ENCODE assay signal across 22 cellular contexts in the genomic region with DNA sequence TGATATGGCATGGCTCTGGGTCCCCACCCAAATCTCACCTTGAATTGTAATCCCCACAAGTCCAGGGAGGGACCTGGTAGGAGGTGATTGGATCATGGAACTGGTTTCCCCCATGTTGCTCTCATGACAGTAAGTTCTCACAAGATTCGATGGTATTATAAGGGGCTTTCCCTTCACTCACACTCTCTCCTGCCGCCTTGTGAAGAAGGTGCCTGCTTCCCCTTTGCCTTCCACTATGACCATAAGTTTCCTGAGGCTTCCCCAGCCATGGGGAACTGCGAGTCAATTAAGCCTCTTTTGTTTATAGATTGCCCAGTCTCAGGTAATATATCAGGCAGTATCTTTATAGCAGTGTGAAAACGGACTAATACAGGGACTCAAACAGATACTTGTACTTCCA.
"Had no signal": no experiment of that assay in that cellular context is flagged by ENCODE, and none has a peak within 500 bp of the region (broad histone marks: within the 10 kb centered on the region; RNA-seq: fewer than 3 reads in every experiment).

No MANE protein-coding gene starts in this region.

- H3K27ac Mint-ChIP-seq: activated B cell treated with CpG ODN at 0.5 μM for 24 hours; activated CD4-positive, alpha-beta T cell treated with anti-CD3 and anti-CD28 coated beads for 36 hours; activated naive CD4-positive, alpha-beta T cell treated with anti-CD3 and anti-CD28 coated beads, Interleukin-2, amount 50 U/mL, for 72 hours; activated T-cell treated with anti-CD3 and anti-CD28 coated beads, Interleukin-2, amount 50 U/mL, for 24 hours; activated T-helper 17 cell treated with anti-CD3 and anti-CD28 coated beads, Interleukin-2, amount 50 U/mL, for 72 hours; stimulated activated naive CD8-positive, alpha-beta T cell treated with anti-CD3 and anti-CD28 coated beads, Interleukin-15, Interleukin-2, amounts not matched to agents 100 ng/mL and 50 ng/mL, for 24 hours; T-helper 1 cell treated with Interleukin-12 subunit alpha and Interleukin-12 subunit beta and Interleukin-4 antibody, amounts not matched to agents 30 μg/mL and 1 μg/mL, for 36 hours had no signal

- DNase-seq: activated B cell treated with CpG ODN at 0.5 μM for 24 hours; activated CD4-positive, alpha-beta T cell treated with anti-CD3 and anti-CD28 coated beads for 36 hours; activated CD4-positive, alpha-beta T cell treated with anti-CD3 and anti-CD28 coated beads, Interleukin-2, amount 50 U/mL, for 4 hours; activated CD8-positive, alpha-beta memory T cell treated with anti-CD3 and anti-CD28 coated beads for 24 hours; activated CD8-positive, alpha-beta memory T cell treated with anti-CD3 and anti-CD28 coated beads, Interleukin-2, amount 50 U/mL, for 4 hours; activated T-cell treated with anti-CD3 and anti-CD28 coated beads, Interleukin-2, amount 50 U/mL, for 24 hours; heart left ventricle; lower lobe of right lung; mesendoderm; naive B cell; psoas muscle; stimulated activated CD4-positive, alpha-beta T cell treated with anti-CD3 and anti-CD28 coated beads, Interleukin-4, amount 100 ng/mL, for 24 hours; T1000; upper lobe of right lung had no signal

- H3K4me1 ChIP-seq: lower lobe of right lung, psoas muscle, right atrium auricular region, upper lobe of right lung had no signal

- H3K36me3 ChIP-seq: heart left ventricle, lower lobe of right lung, right atrium auricular region, upper lobe of right lung had no signal

- H3K9me3 Mint-ChIP-seq: activated T-cell treated with anti-CD3 and anti-CD28 coated beads, Interleukin-2, amount 50 U/mL, for 24 hours; activated T-helper 17 cell treated with anti-CD3 and anti-CD28 coated beads, Interleukin-2, amount 50 U/mL, for 72 hours; central memory CD8-positive, alpha-beta T cell; stimulated activated naive CD8-positive, alpha-beta T cell treated with anti-CD3 and anti-CD28 coated beads, Interleukin-15, Interleukin-2, amounts not matched to agents 100 ng/mL and 50 ng/mL, for 24 hours had no signal

- H3K4me3 ChIP-seq: coronary artery, heart left ventricle, lower lobe of right lung, psoas muscle, right atrium auricular region, upper lobe of right lung had no signal

- H3K4me1 Mint-ChIP-seq: activated B cell treated with CpG ODN at 0.5 μM for 24 hours had no signal

- H3K27me3 ChIP-seq: heart left ventricle, right atrium auricular region, upper lobe of right lung had no signal

- H3K27ac ChIP-seq: epithelial cell of prostate, psoas muscle, right atrium auricular region, upper lobe of right lung had no signal

- H3K9me3 ChIP-seq: heart left ventricle, lower lobe of right lung, psoas muscle, right atrium auricular region, upper lobe of right lung had no signal

- H3K4me3 Mint-ChIP-seq: activated B cell treated with CpG ODN at 0.5 μM for 24 hours; activated CD4-positive, alpha-beta T cell treated with anti-CD3 and anti-CD28 coated beads for 36 hours; activated T-cell treated with anti-CD3 and anti-CD28 coated beads, Interleukin-2, amount 50 U/mL, for 24 hours; activated T-helper 17 cell treated with anti-CD3 and anti-CD28 coated beads, Interleukin-2, amount 50 U/mL, for 72 hours; central memory CD8-positive, alpha-beta T cell; naive B cell; stimulated activated naive CD8-positive, alpha-beta T cell treated with anti-CD3 and anti-CD28 coated beads, Interleukin-15, Interleukin-2, amounts not matched to agents 100 ng/mL and 50 ng/mL, for 24 hours; T-helper 1 cell treated with Interleukin-12 subunit alpha and Interleukin-12 subunit beta and Interleukin-4 antibody, amounts not matched to agents 30 μg/mL and 1 μg/mL, for 36 hours had no signal

- H3K36me3 Mint-ChIP-seq: activated naive CD4-positive, alpha-beta T cell treated with anti-CD3 and anti-CD28 coated beads, Interleukin-2, amount 50 U/mL, for 72 hours had no signal

- ATAC-seq: activated CD4-positive, alpha-beta T cell treated with anti-CD3 and anti-CD28 coated beads for 36 hours; activated naive CD4-positive, alpha-beta T cell treated with anti-CD3 and anti-CD28 coated beads, Interleukin-2, amount 50 U/mL, for 72 hours; activated T-helper 17 cell treated with anti-CD3 and anti-CD28 coated beads, Interleukin-2, amount 50 U/mL, for 72 hours; lower lobe of right lung; psoas muscle; upper lobe of right lung had no signal
